8 cellular contexts compared by ENCODE assay signal in the genomic region with DNA sequence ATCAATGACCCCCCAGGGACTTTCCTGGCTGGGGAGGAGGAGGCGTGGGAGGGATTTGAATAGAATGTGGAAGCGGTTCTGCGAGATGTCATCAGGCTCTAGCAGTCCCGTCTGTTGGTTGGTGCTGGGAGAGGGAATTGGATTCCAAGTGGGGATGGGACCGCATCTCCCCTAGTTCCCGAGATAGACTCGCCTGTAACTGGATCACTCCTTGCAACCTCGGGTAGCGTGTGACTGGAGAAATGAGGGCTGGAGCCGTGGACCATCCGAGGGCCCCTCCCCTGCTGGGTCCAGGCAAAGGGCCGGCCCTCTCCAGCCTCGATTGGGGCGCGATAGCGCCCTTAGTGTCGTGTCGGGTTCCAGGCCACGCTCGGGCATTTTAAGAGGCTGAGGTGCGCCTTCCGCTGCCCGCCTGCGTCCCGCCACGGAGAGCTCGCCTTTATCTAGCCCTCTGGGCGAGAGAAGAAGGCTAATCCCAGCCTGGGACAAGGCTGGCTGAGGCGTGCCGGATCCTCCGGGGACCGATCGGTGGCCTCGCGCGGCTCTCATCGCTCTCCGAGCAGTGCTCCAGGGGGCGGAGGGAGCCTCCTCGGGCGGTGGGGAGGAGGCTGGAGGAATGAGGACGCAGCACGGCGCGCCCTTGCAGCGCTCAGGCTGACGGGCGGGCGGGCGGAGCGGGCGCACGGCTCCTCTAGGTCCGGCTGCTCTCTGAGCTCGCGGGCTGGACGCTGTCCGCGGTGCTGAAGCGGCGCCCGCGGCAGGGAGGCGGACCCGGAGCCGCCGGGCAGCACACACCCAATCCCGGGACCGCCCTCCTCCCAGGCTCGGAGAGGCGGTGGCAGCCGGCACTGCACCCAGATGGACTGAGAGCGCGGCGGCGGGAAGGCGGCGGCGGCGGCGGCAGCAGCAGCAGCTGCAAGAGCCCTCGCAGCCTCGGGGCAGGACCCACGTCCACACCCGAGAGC.
DNase-seq lines count a peak whose midpoint lies in the region; FAIRE-seq and TF ChIP-seq lines count a peak whose summit lies in the region.

No MANE protein-coding gene starts in this region.

- CTCF ChIA-PET in activated naive CD4-positive, alpha-beta T cell treated with anti-CD3 and anti-CD28 coated beads, Interleukin-2, amount 10 ng/mL, durations not matched to agents 7 days and 5 days (lab: Charles Lee): no interaction called here

- H3K36me3 Mint-ChIP-seq in activated naive CD4-positive, alpha-beta T cell treated with anti-CD3 and anti-CD28 coated beads, Interleukin-2, amount 10 ng/mL, durations not matched to agents 7 days and 5 days: no peaks in the 10 kb centered on the region
- H3K36me3 Mint-ChIP-seq in neural progenitor cell: no peaks in the 10 kb centered on the region

- no peak for FAIRE-seq in frontal cortex (lab: Jason Lieb, UNC)

- H3K4me3 ChIP-seq in HUES48 (ENCODE audit: low read depth, low read length): peak overlapping the region; percentile 62
- H3K4me3 ChIP-seq in neural progenitor cell: peak overlapping the region; percentile 48

- peaks cover 46% of the 10 kb centered on the region for H3K27me3 ChIP-seq in HUES48 (ENCODE audit: control insufficient read depth, insufficient read depth, low read length)
- peaks cover 66% of the 10 kb centered on the region for H3K27me3 ChIP-seq in neural progenitor cell

- no peak overlapping the region for H3K4me3 Mint-ChIP-seq in activated naive CD4-positive, alpha-beta T cell treated with anti-CD3 and anti-CD28 coated beads, Interleukin-2, amount 10 ng/mL, durations not matched to agents 7 days and 5 days
- peak overlapping the region; percentile 74 for H3K4me3 Mint-ChIP-seq in neural progenitor cell

- peaks cover 47% of the 10 kb centered on the region for H4K20me1 ChIP-seq in neural progenitor cell (ENCODE audit: low read depth)

- H3K36me3 ChIP-seq in HUES48 (ENCODE audit: control insufficient read depth, insufficient read depth, low read length) (no peaks in the 10 kb centered on the region), neural progenitor cell (no peaks in the 10 kb centered on the region)

- H3F3A ChIP-seq in neural progenitor cell (ENCODE audit: low read depth): peaks cover 6% of the 10 kb centered on the region

- H3K27ac Mint-ChIP-seq in activated naive CD4-positive, alpha-beta T cell treated with anti-CD3 and anti-CD28 coated beads, Interleukin-2, amount 10 ng/mL, durations not matched to agents 7 days and 5 days: no peak overlapping the region
- no peak overlapping the region for H3K27ac Mint-ChIP-seq in neural progenitor cell

- peaks cover 5% of the 10 kb centered on the region for H3K4me1 Mint-ChIP-seq in activated naive CD4-positive, alpha-beta T cell treated with anti-CD3 and anti-CD28 coated beads, Interleukin-2, amount 10 ng/mL, durations not matched to agents 7 days and 5 days
- H3K4me1 Mint-ChIP-seq in neural progenitor cell: peaks cover 5% of the 10 kb centered on the region

- peaks cover 48% of the 10 kb centered on the region for H3K27me3 Mint-ChIP-seq in activated naive CD4-positive, alpha-beta T cell treated with anti-CD3 and anti-CD28 coated beads, Interleukin-2, amount 10 ng/mL, durations not matched to agents 7 days and 5 days
- peaks cover 23% of the 10 kb centered on the region for H3K27me3 Mint-ChIP-seq in neural progenitor cell (ENCODE audit: insufficient read depth, low read depth)

- H3K4me1 ChIP-seq in HUES48 (ENCODE audit: control insufficient read depth, insufficient read depth, low read length): peaks cover 17% of the 10 kb centered on the region
- peaks cover 4% of the 10 kb centered on the region for H3K4me1 ChIP-seq in neural progenitor cell

- H3K9ac ChIP-seq in HUES48 (ENCODE audit: low read depth, low read length): no peak overlapping the region
- no peak overlapping the region for H3K9ac ChIP-seq in neural progenitor cell

- DNase-seq in Daoy (ENCODE audit: low read depth) (peak; percentile 95), SK-MEL-5 (ENCODE audit: low read depth, low spot score) (peak; percentile 84), frontal cortex (ENCODE audit: low spot score in 2 of 2) (peak; percentile 73 to 75), neural progenitor cell (ENCODE audit: low spot score) (peak; percentile 97), stromal cell of bone marrow (ENCODE audit: low read depth) (peak; percentile 87), GF-D8 (lab: John Stamatoyannopoulos, UW) (no peak)
- DNase-seq in activated naive CD4-positive, alpha-beta T cell treated with anti-CD3 and anti-CD28 coated beads, Interleukin-2, amount 10 ng/mL, durations not matched to agents 7 days and 5 days: peak; percentile 86

- H3K9me3 ChIP-seq in HUES48 (ENCODE audit: control insufficient read depth, insufficient read depth, low read length) (no peaks in the 10 kb centered on the region), neural progenitor cell (ENCODE audit: low read depth) (no peaks in the 10 kb centered on the region)

- in situ Hi-C loops in SK-MEL-5 (cut with HindIII; ENCODE audit: low pct_unique_long_range_greater_than_20kb, low sequenced_read_pairs): no loop called here

- H3K27ac ChIP-seq in HUES48 (ENCODE audit: low read depth, low read length): no peak overlapping the region
- H3K27ac ChIP-seq in neural progenitor cell: no peak overlapping the region

- H3K4me2 ChIP-seq in neural progenitor cell: peak overlapping the region; percentile 88

- H3K79me2 ChIP-seq in neural progenitor cell (ENCODE audit: low read depth): no peaks in the 10 kb centered on the region

- peak overlapping the region; percentile 70 for H2AFZ ChIP-seq in neural progenitor cell (replicated peaks)

- no peaks in the 10 kb centered on the region for H3K9me3 Mint-ChIP-seq in activated naive CD4-positive, alpha-beta T cell treated with anti-CD3 and anti-CD28 coated beads, Interleukin-2, amount 10 ng/mL, durations not matched to agents 7 days and 5 days
- H3K9me3 Mint-ChIP-seq in neural progenitor cell: no peaks in the 10 kb centered on the region

- peak; percentile 30 for TF ChIP-seq CTCF in neural progenitor cell (IDR thresholded peaks at IDR 0.05)
